ENCODE assay signal across 18 cellular contexts in genomic region chr14:53331247-53331646, GRCh38.
DNase-seq lines count a peak whose midpoint lies in the region; TF ChIP-seq lines count a peak whose summit lies in the region.
"Had no signal": no experiment of that assay in that cellular context is flagged by ENCODE, and none has a peak within 500 bp of the region (broad histone marks: within the 10 kb centered on the region; RNA-seq: fewer than 3 reads in every experiment).

No MANE protein-coding gene starts in this region.

- in situ Hi-C loops in Caki2 (cut with HindIII; ENCODE audit: low pct_unique_long_range_greater_than_20kb, low sequenced_read_pairs), result no loop called here
- in situ Hi-C loops in brain microvascular endothelial cell (cut with HindIII; ENCODE audit: low pct_ligation_motif_present, low sequenced_read_pairs), result no loop called here

- H3K4me3 ChIP-seq in brain microvascular endothelial cell (ENCODE audit: low read depth, low read length), result no peak overlapping the region
- H3K4me3 ChIP-seq: dorsolateral prefrontal cortex, heart right ventricle, left lung, Peyer's patch had no signal

- H3K36me3 ChIP-seq in brain microvascular endothelial cell (replicated peaks), result no peaks in the 10 kb centered on the region
- H3K36me3 ChIP-seq: heart right ventricle, left lung, Peyer's patch had no signal

- H3K27ac ChIP-seq in brain microvascular endothelial cell, result no peak overlapping the region
- H3K27ac ChIP-seq: heart right ventricle, left lung, Peyer's patch had no signal

- H3K27me3 ChIP-seq in brain microvascular endothelial cell (replicated peaks), result no peaks in the 10 kb centered on the region
- H3K27me3 ChIP-seq: dorsolateral prefrontal cortex, heart right ventricle, left lung, Peyer's patch had no signal

- no peak for TF ChIP-seq CTCF in brain microvascular endothelial cell (IDR thresholded peaks at IDR 0.05; ENCODE audit: low read depth, low read length, missing control alignments)

- DNase-seq in Caki2 (ENCODE audit: low read depth), result peak; percentile 5
- peak; percentile 57 for DNase-seq in HS-27A (ENCODE audit: low read depth)
- peak; percentile 78 for DNase-seq in brain microvascular endothelial cell
- peak; percentile 89 for DNase-seq in kidney tubule cell (ENCODE audit: low spot score)
- DNase-seq in stimulated activated naive CD4-positive, alpha-beta T cell treated with Interleukin-2 at 50 U/mL for 16 hours (lab: John Stamatoyannopoulos, UW), result no peak
- no peak for DNase-seq in NK-92 (lab: John Stamatoyannopoulos, UW; ENCODE audit: unreplicated experiment)
- DNase-seq in NCI-H1930 (lab: John Stamatoyannopoulos, UW), result no peak
- DNase-seq: amygdala; COR-L47; dorsolateral prefrontal cortex; heart right ventricle; left lung; naive thymus-derived CD4-positive, alpha-beta T cell; NCI-H1048; NCI-H446; Peyer's patch; retina; T1000 had no signal

Comparison
In these comparisons a context has a peak if more than half of its experiments do, and no peak if none do; other contexts are left out.
1. DNase-seq: peak in Caki2 (single experiment), HS-27A (single experiment), brain microvascular endothelial cell (single experiment) and kidney tubule cell (single experiment); none in stimulated activated naive CD4-positive, alpha-beta T cell treated with Interleukin-2 at 50 U/mL for 16 hours (single experiment), NK-92 (single experiment) and NCI-H1930 (0 of 2).